ENCODE assay signal across 8 cellular contexts in genomic region chr6:38493929-38494547, GRCh38.
DNase-seq lines count a peak whose midpoint lies in the region; ATAC-seq and TF ChIP-seq lines count a peak whose summit lies in the region.

No MANE protein-coding gene starts in this region.

- CTCF ChIA-PET in Panc1 (lab: Charles Lee) = interaction anchor here (0.6 to 1.3 kb wide), 6 partner anchors 8 to 317 kb away, joined by 3 to 6 read pairs (median 4); no protein-coding TSS in a partner anchor

- peak; percentile 85 for ATAC-seq in Panc1
- no peak for ATAC-seq in activated T-cell treated with anti-CD3 and anti-CD28 coated beads, Interleukin-2, amount 50 U/mL, for 72 hours (replicated peaks in 1 of 2)
- ATAC-seq in thoracic aorta (ENCODE audit: insufficient number of reproducible peaks, low FRiP score, low read depth) = no peak
- ATAC-seq in GM18519 (IDR thresholded peaks at IDR 0.05; ENCODE audit: low FRiP score, unreplicated experiment) = no peak

- H3K4me1 ChIP-seq in Panc1 (ENCODE audit: control insufficient read depth, insufficient read depth, low read length) (no peaks in the 10 kb centered on the region), thoracic aorta (ENCODE audit: control insufficient read depth in 1 of 2, low read depth in 2 of 2) (no peaks in the 10 kb centered on the region)

- no peak overlapping the region for H3K4me3 ChIP-seq in Panc1 (ENCODE audit: low read depth in 2 of 2, low read length in 2 of 2)
- H3K4me3 ChIP-seq in fibroblast of villous mesenchyme (ENCODE audit: low read depth, low read length) = no peak overlapping the region
- no peak overlapping the region for H3K4me3 ChIP-seq in thoracic aorta

- H3K27ac Mint-ChIP-seq in activated T-cell treated with anti-CD3 and anti-CD28 coated beads, Interleukin-2, amount 50 U/mL, for 72 hours = no peak overlapping the region

- in situ Hi-C loops in Panc1 (cut with HindIII; ENCODE audit: low pct_unique_long_range_greater_than_20kb, low sequenced_read_pairs) = no loop called here

- H3K36me3 ChIP-seq in Panc1 (ENCODE audit: control insufficient read depth, insufficient read depth, low read length) (no peaks in the 10 kb centered on the region), thoracic aorta (no peaks in the 10 kb centered on the region)

- H3K9me3 Mint-ChIP-seq in activated T-cell treated with anti-CD3 and anti-CD28 coated beads, Interleukin-2, amount 50 U/mL, for 72 hours = no peaks in the 10 kb centered on the region

- TF ChIP-seq CTCF in C4-2B (conservative IDR thresholded peaks at IDR 0.05) (peak; percentile 91), Panc1 (IDR thresholded peaks at IDR 0.05) (peak; percentile 81; the same call in 1 of the 2 replicates), fibroblast of villous mesenchyme (IDR thresholded peaks at IDR 0.05; ENCODE audit: insufficient read depth, low read depth, low read length) (peak; percentile 75), thoracic aorta (IDR thresholded peaks at IDR 0.05) (peak; percentile 90)

- H3K27ac ChIP-seq in C4-2B (no peak overlapping the region), Panc1 (ENCODE audit: low read length) (no peak overlapping the region), thoracic aorta (no peak overlapping the region)

- H3K4me1 Mint-ChIP-seq in activated T-cell treated with anti-CD3 and anti-CD28 coated beads, Interleukin-2, amount 50 U/mL, for 72 hours (ENCODE audit: low read depth) = peaks cover 17% of the 10 kb centered on the region

- no peak overlapping the region for H3K4me3 Mint-ChIP-seq in activated T-cell treated with anti-CD3 and anti-CD28 coated beads, Interleukin-2, amount 50 U/mL, for 72 hours

- POLR2A ChIA-PET in Panc1 (lab: Charles Lee) = interaction anchor here (0.6 kb wide), 1 partner anchor 482 kb away, joined by 6 read pairs; no protein-coding TSS in a partner anchor

- intact Hi-C loops in Panc1 (cut with micrococcal nuclease; ENCODE audit: unreplicated experiment) = loop anchor here (5.0 to 10.0 kb wide), 3 partner anchors 312 to 929 kb away; no protein-coding TSS in a partner anchor

- H3K9me3 ChIP-seq in Panc1 (ENCODE audit: control insufficient read depth, insufficient read depth, low read depth, low read length) (no peaks in the 10 kb centered on the region), thoracic aorta (no peaks in the 10 kb centered on the region)

- DNase-seq in HK-2 (ENCODE audit: unreplicated experiment) (peak; percentile 78), Panc1 (ENCODE audit: low read depth, low spot score) (peak; percentile 60), fibroblast of villous mesenchyme (ENCODE audit: low read depth) (peak; percentile 82), occipital lobe (lab: John Stamatoyannopoulos, UW) (peak; percentile 69), thoracic aorta (ENCODE audit: low spot score) (peak; percentile 39)
- peak; percentile 68 to 83 for DNase-seq in activated T-cell treated with anti-CD3 and anti-CD28 coated beads, Interleukin-2, amount 50 U/mL, for 72 hours

- H3K27me3 Mint-ChIP-seq in activated T-cell treated with anti-CD3 and anti-CD28 coated beads, Interleukin-2, amount 50 U/mL, for 72 hours (ENCODE audit: low read depth) = no peaks in the 10 kb centered on the region

- BruUV-seq in Panc1 (replicated peaks; lab: Mats Ljungman, UMichigan) = no TSS peak

- H3K27me3 ChIP-seq in Panc1 (ENCODE audit: control insufficient read depth, insufficient read depth, low read length) = no peaks in the 10 kb centered on the region
- no peaks in the 10 kb centered on the region for H3K27me3 ChIP-seq in thoracic aorta (replicated peaks; ENCODE audit: insufficient read depth)

- no peaks in the 10 kb centered on the region for H3K36me3 Mint-ChIP-seq in activated T-cell treated with anti-CD3 and anti-CD28 coated beads, Interleukin-2, amount 50 U/mL, for 72 hours (ENCODE audit: insufficient read depth in 2 of 2)
